Comparison of ENCODE assay signal across 1 cellular context in genomic region chr13:106595623-106596022, GRCh38.
TF ChIP-seq lines count a peak whose summit lies in the region.

No MANE protein-coding gene starts in this region.

TF ChIP-seq in WTC11, 78 proteins besides CTCF, POLR2A, EP300 and RAD21 (continued from another document):
- TF ChIP-seq USF2 (CRISPR knock-in tag; IDR thresholded peaks at IDR 0.05): no peak
- TF ChIP-seq ZSCAN18 (CRISPR knock-in tag; IDR thresholded peaks at IDR 0.05): no peak
- no peak for TF ChIP-seq ESRRA (CRISPR knock-in tag; IDR thresholded peaks at IDR 0.05; ENCODE audit: borderline replicate concordance)
